In the genomic region with DNA sequence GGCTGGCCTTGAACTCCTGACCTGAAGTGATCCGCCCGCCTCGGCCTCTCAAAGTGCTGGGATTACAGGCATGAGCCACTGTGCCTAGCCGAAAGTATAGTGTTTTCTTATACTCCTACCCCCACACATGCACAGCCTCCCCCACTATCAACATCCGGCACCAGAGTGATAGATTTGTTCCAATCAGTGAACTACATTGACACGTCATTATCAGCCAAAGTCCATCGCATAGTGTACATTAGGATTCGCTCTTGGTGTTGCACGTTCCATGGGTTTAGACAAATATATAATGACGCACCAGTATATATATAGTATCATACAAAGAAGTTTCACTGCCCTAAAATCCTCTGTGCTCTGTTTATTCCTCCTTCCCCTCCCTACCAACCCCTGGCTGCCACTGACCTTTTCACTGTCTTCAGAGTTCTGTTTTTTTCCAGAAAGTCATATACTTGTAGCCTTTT, we compare ENCODE assay signal across 1 cellular context.
TF ChIP-seq lines count a peak whose summit lies in the region.

No MANE protein-coding gene starts in this region.

TF ChIP-seq in liver, 16 proteins besides CTCF, POLR2A, EP300 and RAD21 (continued from another document):
- TF ChIP-seq, protein P1, sequence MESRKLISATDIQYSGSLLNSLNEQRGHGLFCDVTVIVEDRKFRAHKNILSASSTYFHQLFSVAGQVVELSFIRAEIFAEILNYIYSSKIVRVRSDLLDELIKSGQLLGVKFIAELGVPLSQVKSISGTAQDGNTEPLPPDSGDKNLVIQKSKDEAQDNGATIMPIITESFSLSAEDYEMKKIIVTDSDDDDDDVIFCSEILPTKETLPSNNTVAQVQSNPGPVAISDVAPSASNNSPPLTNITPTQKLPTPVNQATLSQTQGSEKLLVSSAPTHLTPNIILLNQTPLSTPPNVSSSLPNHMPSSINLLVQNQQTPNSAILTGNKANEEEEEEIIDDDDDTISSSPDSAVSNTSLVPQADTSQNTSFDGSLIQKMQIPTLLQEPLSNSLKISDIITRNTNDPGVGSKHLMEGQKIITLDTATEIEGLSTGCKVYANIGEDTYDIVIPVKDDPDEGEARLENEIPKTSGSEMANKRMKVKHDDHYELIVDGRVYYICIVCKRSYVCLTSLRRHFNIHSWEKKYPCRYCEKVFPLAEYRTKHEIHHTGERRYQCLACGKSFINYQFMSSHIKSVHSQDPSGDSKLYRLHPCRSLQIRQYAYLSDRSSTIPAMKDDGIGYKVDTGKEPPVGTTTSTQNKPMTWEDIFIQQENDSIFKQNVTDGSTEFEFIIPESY (IDR thresholded peaks at IDR 0.05), result peak; percentile 77
- no peak for TF ChIP-seq TAF1 (conservative IDR thresholded peaks at IDR 0.05)
- peak; percentile 37 to 72 for TF ChIP-seq GABPA (IDR thresholded peaks at IDR 0.05 in 1 of 2, conservative IDR thresholded peaks at IDR 0.05 in 1 of 2)
- TF ChIP-seq HNF4A (conservative IDR thresholded peaks at IDR 0.05), result peak; percentile 94 to 95
- TF ChIP-seq JUND (IDR thresholded peaks at IDR 0.05), result peak; percentile 92 to 95
- TF ChIP-seq YY1 (IDR thresholded peaks at IDR 0.05), result peak; percentile 57
- peak; percentile 87 to 91 for TF ChIP-seq RXRA (IDR thresholded peaks at IDR 0.05)
- TF ChIP-seq, protein P2, sequence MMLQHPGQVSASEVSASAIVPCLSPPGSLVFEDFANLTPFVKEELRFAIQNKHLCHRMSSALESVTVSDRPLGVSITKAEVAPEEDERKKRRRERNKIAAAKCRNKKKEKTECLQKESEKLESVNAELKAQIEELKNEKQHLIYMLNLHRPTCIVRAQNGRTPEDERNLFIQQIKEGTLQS (IDR thresholded peaks at IDR 0.05), result no peak
- peak; percentile 89 for TF ChIP-seq FOXA2 (IDR thresholded peaks at IDR 0.05)
